Comparison of ENCODE assay signal across 8 cellular contexts in genomic region chr6:43052842-43053544, GRCh38. TPM values are rescaled to one million over a fixed set of nuclear protein-coding genes. Genes with fewer than 3 reads are reported as not detected.
DNase-seq lines count a peak whose midpoint lies in the region; ATAC-seq lines count a peak whose summit lies in the region.

No MANE protein-coding gene starts in this region.

- H3K9me3 Mint-ChIP-seq in activated naive CD8-positive, alpha-beta T cell treated with anti-CD3 and anti-CD28 coated beads for 36 hours, result no peaks in the 10 kb centered on the region

- peaks cover 63% of the 10 kb centered on the region for H3K36me3 ChIP-seq in BLaER1

- H3K27ac Mint-ChIP-seq in activated naive CD8-positive, alpha-beta T cell treated with anti-CD3 and anti-CD28 coated beads for 36 hours, result peak overlapping the region; percentile 93

- DNase-seq in LHCN-M2 (ENCODE audit: low read depth) (peak; percentile 36), hepatic stellate cell (ENCODE audit: low spot score) (peak; percentile 39), skeletal muscle cell (ENCODE audit: low read depth) (no peak), KBM-7 (no peak), NCI-H1694 treated with DMSO at 0.1 percent for 48 hours (lab: John Stamatoyannopoulos, UW) (no peak)
- DNase-seq in activated naive CD8-positive, alpha-beta T cell treated with anti-CD3 and anti-CD28 coated beads for 36 hours, result no peak

- peak overlapping the region; percentile 90 for H3K27ac ChIP-seq in BLaER1

- peaks cover 15% of the 10 kb centered on the region for H3K36me3 Mint-ChIP-seq in activated naive CD8-positive, alpha-beta T cell treated with anti-CD3 and anti-CD28 coated beads for 36 hours

- H3K4me2 ChIP-seq in BLaER1, result peak overlapping the region; percentile 91

- ATAC-seq in GM21360 (IDR thresholded peaks at IDR 0.05; ENCODE audit: unreplicated experiment), result peak; percentile 16

- H3K27me3 Mint-ChIP-seq in activated naive CD8-positive, alpha-beta T cell treated with anti-CD3 and anti-CD28 coated beads for 36 hours, result no peaks in the 10 kb centered on the region

- no peaks in the 10 kb centered on the region for H3K9me3 ChIP-seq in BLaER1

- peaks cover 33% of the 10 kb centered on the region for H3K4me1 Mint-ChIP-seq in activated naive CD8-positive, alpha-beta T cell treated with anti-CD3 and anti-CD28 coated beads for 36 hours

- in situ Hi-C loops in KBM-7 (cut with MboI; ENCODE audit: low pct_unique_long_range_greater_than_20kb, low sequenced_read_pairs), result no loop called here

- no peaks in the 10 kb centered on the region for H4K20me1 ChIP-seq in BLaER1

- no peaks in the 10 kb centered on the region for H3K27me3 ChIP-seq in BLaER1

- H3K4me1 ChIP-seq in BLaER1, result peaks cover 30% of the 10 kb centered on the region

- peak overlapping the region; percentile 88 for H3K9ac ChIP-seq in BLaER1

- H3K4me3 Mint-ChIP-seq in activated naive CD8-positive, alpha-beta T cell treated with anti-CD3 and anti-CD28 coated beads for 36 hours, result peak overlapping the region; percentile 98

- peak overlapping the region; percentile 80 for H3K4me3 ChIP-seq in BLaER1
- H3K4me3 ChIP-seq in skeletal muscle cell (ENCODE audit: low read depth, low read length), result peak overlapping the region; percentile 91

RNA-seq across cellular contexts. Expression of gene CUL7, which starts 0.7 kb away (rescaled TPM):
- total RNA-seq in LHCN-M2 (2014; rRNA removed), result 38.6 and 42.4 TPM in 2 replicates
- 29.1 TPM for polyA plus RNA-seq in LHCN-M2 (2012)
- 10 to 100 TPM in 1 of 2 experiments, 1 to 10 TPM in 1; 9.3 to 10.2 TPM for total RNA-seq in activated naive CD8-positive, alpha-beta T cell treated with anti-CD3 and anti-CD28 coated beads for 36 hours

RNA-seq across cellular contexts. Expression of gene MRPL2, which starts 6.2 kb away (rescaled TPM):
- 11.5 and 19.4 TPM in 2 replicates for total RNA-seq in LHCN-M2 (2014; rRNA removed)
- polyA plus RNA-seq in LHCN-M2 (2012), result 65.6 TPM
- total RNA-seq in activated naive CD8-positive, alpha-beta T cell treated with anti-CD3 and anti-CD28 coated beads for 36 hours, result 100 to 1,000 TPM; 112 to 113 TPM

RNA-seq across cellular contexts. Expression of gene KLC4, which starts 6.4 kb away (rescaled TPM):
- 10.6 and 11.2 TPM in 2 replicates for total RNA-seq in LHCN-M2 (2014; rRNA removed)
- polyA plus RNA-seq in LHCN-M2 (2012), result 11.3 TPM
- total RNA-seq in activated naive CD8-positive, alpha-beta T cell treated with anti-CD3 and anti-CD28 coated beads for 36 hours, result 1 to 10 TPM; 9.5 to 10.0 TPM

RNA-seq across cellular contexts. Expression of gene PTK7, which starts 23.1 kb away (rescaled TPM):
- 52.3 and 52.8 TPM in 2 replicates for total RNA-seq in LHCN-M2 (2014; rRNA removed)
- polyA plus RNA-seq in LHCN-M2 (2012), result 46.6 TPM
- 1 to 10 TPM; 3.3 to 3.9 TPM for total RNA-seq in activated naive CD8-positive, alpha-beta T cell treated with anti-CD3 and anti-CD28 coated beads for 36 hours

RNA-seq across cellular contexts. Expression of gene RRP36, which starts 31.6 kb away (rescaled TPM):
- 128 and 133 TPM in 2 replicates for total RNA-seq in LHCN-M2 (2014; rRNA removed)
- 104 TPM for polyA plus RNA-seq in LHCN-M2 (2012)
- total RNA-seq in activated naive CD8-positive, alpha-beta T cell treated with anti-CD3 and anti-CD28 coated beads for 36 hours, result 10 to 100 TPM; 87.6 to 93.0 TPM

Comparison
In these comparisons a context has a peak if more than half of its experiments do, and no peak if none do; other contexts are left out.
1. DNase-seq: peak in LHCN-M2 (single experiment) and hepatic stellate cell (single experiment); none in activated naive CD8-positive, alpha-beta T cell treated with anti-CD3 and anti-CD28 coated beads for 36 hours (single experiment), skeletal muscle cell (single experiment), KBM-7 (single experiment) and NCI-H1694 treated with DMSO at 0.1 percent for 48 hours (single experiment).